Comparison of ENCODE assay signal across 8 cellular contexts in the genomic region with DNA sequence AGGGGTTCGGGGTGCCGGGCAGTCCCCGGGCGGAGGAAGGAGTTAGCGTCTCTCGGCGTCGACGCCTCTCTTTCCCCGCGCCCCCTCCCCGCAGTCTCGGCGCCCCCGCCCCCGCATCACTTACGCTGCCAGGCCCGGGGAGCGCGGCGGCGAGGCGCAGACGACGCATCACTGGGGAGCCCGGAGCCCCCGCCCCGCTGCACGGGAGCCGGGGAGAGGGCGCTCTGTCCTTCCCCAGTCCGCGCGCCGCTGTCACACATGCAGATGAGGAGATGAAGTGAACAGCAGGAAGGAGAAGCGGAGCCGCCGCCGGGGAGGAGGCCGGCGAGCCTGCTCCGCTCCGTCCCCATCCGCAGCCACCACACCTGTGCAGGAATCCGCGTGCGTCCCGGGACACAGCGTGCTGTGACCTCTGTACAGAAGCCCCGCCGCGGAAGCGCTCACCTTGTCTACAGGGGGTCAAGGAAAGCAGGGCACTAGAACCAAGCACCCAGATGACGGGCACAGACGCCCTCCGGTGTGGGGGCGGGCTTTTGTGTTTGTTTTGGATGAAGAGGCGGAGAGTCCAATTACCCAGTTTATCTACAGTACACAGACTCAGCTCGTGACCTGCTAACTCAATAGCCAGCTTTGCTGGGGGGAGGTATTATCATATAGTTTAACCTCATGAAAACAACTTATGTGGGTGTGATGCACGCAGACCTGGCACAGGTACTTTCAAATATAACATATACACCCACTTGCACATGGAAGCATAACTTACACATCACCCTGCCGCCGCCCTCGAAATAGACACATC. TPM values are rescaled to one million over a fixed set of nuclear protein-coding genes. Genes with fewer than 3 reads are reported as not detected.
A peak's percentile ranks its signal among the peaks of the same experiment; 100 is the strongest.
DNase-seq lines count a peak whose midpoint lies in the region; ATAC-seq and TF ChIP-seq lines count a peak whose summit lies in the region.

No MANE protein-coding gene starts in this region.

- peak overlapping the region; percentile 91 for H3K4me2 ChIP-seq in mammary epithelial cell (ENCODE audit: insufficient read depth, low read depth, low read length)

- dilution Hi-C loops in mammary epithelial cell (cut with HindIII; ENCODE audit: low sequenced_read_pairs) = no loop called here

- TF ChIP-seq CTCF in VCaP (conservative IDR thresholded peaks at IDR 0.05) (no peak; the same call in 1 of the 2 replicates), mammary epithelial cell (conservative IDR thresholded peaks at IDR 0.05 in 1 of 2, IDR thresholded peaks at IDR 0.05 in 1 of 2; ENCODE audit: extremely low read depth in 1 of 2, insufficient read depth in 1 of 2, low read depth in 1 of 2, low read length in 2 of 2) (no peak)

- H3K27me3 ChIP-seq in HUES6 (ENCODE audit: control insufficient read depth, insufficient read depth, low read length) = peaks cover 53% of the 10 kb centered on the region
- H3K27me3 ChIP-seq in mammary epithelial cell (ENCODE audit: insufficient read depth, low read length) = peaks cover 11% of the 10 kb centered on the region

- H4K20me1 ChIP-seq in mammary epithelial cell (ENCODE audit: insufficient read depth, low read length) = no peaks in the 10 kb centered on the region

- H3K79me2 ChIP-seq in mammary epithelial cell (ENCODE audit: insufficient read depth, low read length) = no peaks in the 10 kb centered on the region

- 15% methylated on average over 29 of the region's 63 CpGs for WGBS in mammary epithelial cell (ENCODE audit: low coverage, missing lambda C conversion rate)

- H3K36me3 ChIP-seq in HUES6 (ENCODE audit: control insufficient read depth, insufficient read depth, low read length) (no peaks in the 10 kb centered on the region), mammary epithelial cell (ENCODE audit: insufficient read depth, low read length) (no peaks in the 10 kb centered on the region)

- intact Hi-C loops in mammary epithelial cell (cut with micrococcal nuclease) = no loop called here

- in situ Hi-C loops in mammary epithelial cell (cut with MboI; ENCODE audit: low sequenced_read_pairs in 2 of 2) = no loop called here

- DNase-seq in mammary epithelial cell (no peak), left lobe of liver (ENCODE audit: low spot score) (no peak), AG08396 (ENCODE audit: low spot score) (no peak)
- peak in 2 of 3 experiments; percentile 34 to 54 for DNase-seq in stimulated activated CD4-positive, alpha-beta T cell treated with anti-CD3 and anti-CD28 coated beads, TNF-alpha, amount 100 ng/mL, for 4 hours (ENCODE audit: low read depth in 3 of 3)

- H3K9ac ChIP-seq in HUES6 (ENCODE audit: low read length) = peak overlapping the region; percentile 33
- H3K9ac ChIP-seq in mammary epithelial cell (ENCODE audit: insufficient read depth, low read length) = no peak overlapping the region

- H3K4me3 ChIP-seq in HUES6 (ENCODE audit: low read depth, low read length) = peak overlapping the region; percentile 67
- H3K4me3 ChIP-seq in mammary epithelial cell (replicated peaks in 1 of 3; ENCODE audit: insufficient read depth in 1 of 3, low read depth in 2 of 3, low read length in 3 of 3) = peak overlapping the region; percentile 8 to 32 (median 28)

- H3K9me3 ChIP-seq in HUES6 (ENCODE audit: control insufficient read depth, insufficient read depth, low read depth, low read length) = no peaks in the 10 kb centered on the region
- no peaks in the 10 kb centered on the region for H3K9me3 ChIP-seq in mammary epithelial cell (replicated peaks; ENCODE audit: insufficient read depth, low read length)

- no TSS peak for BruUV-seq in mammary epithelial cell (replicated peaks; lab: Mats Ljungman, UMichigan)

- H3K4me1 ChIP-seq in HUES6 (ENCODE audit: control insufficient read depth, insufficient read depth, low read length) (peaks cover 36% of the 10 kb centered on the region), mammary epithelial cell (ENCODE audit: insufficient read depth, low read length) (peaks cover 14% of the 10 kb centered on the region)

- peak; percentile 59 for ATAC-seq in left lobe of liver
- no peak for ATAC-seq in GM21786 (IDR thresholded peaks at IDR 0.05; ENCODE audit: unreplicated experiment)
- ATAC-seq in HG03460 (IDR thresholded peaks at IDR 0.05; ENCODE audit: unreplicated experiment) = no peak

- H2AFZ ChIP-seq in mammary epithelial cell (ENCODE audit: low read depth, low read length) = peak overlapping the region; percentile 68

- no peak overlapping the region for H3K27ac ChIP-seq in HUES6 (ENCODE audit: low read depth, low read length)
- H3K27ac ChIP-seq in VCaP = peak overlapping the region; percentile 53; the same call in 1 of the 2 replicates
- H3K27ac ChIP-seq in mammary epithelial cell (ENCODE audit: insufficient read depth, low read depth, low read length) = no peak overlapping the region

- CTCF ChIA-PET in mammary epithelial cell (lab: Charles Lee; ENCODE audit: low non-redundant PET) = no interaction called here

RNA-seq across cellular contexts. Expression of a gene that starts 12.5 kb away (rescaled TPM):
- total RNA-seq in mammary epithelial cell (not detected), left lobe of liver (not detected)
- polyA plus RNA-seq in mammary epithelial cell = not detected
- polyA minus RNA-seq in mammary epithelial cell = not detected

RNA-seq across cellular contexts. Expression of a gene that starts 22.7 kb away (rescaled TPM):
- total RNA-seq in mammary epithelial cell (10 to 100 TPM; 11.8 TPM), left lobe of liver (1.7 TPM)
- polyA plus RNA-seq in mammary epithelial cell = 3.1 TPM
- 3.3 TPM for polyA minus RNA-seq in mammary epithelial cell

Comparison
In these comparisons a context has a peak if more than half of its experiments do, and no peak if none do; other contexts are left out.
1. DNase-seq: peak in stimulated activated CD4-positive, alpha-beta T cell treated with anti-CD3 and anti-CD28 coated beads, TNF-alpha, amount 100 ng/mL, for 4 hours (2 of 3); none in mammary epithelial cell (single experiment), left lobe of liver (single experiment) and AG08396 (single experiment).